21 cellular contexts compared by ENCODE assay signal in the genomic region with DNA sequence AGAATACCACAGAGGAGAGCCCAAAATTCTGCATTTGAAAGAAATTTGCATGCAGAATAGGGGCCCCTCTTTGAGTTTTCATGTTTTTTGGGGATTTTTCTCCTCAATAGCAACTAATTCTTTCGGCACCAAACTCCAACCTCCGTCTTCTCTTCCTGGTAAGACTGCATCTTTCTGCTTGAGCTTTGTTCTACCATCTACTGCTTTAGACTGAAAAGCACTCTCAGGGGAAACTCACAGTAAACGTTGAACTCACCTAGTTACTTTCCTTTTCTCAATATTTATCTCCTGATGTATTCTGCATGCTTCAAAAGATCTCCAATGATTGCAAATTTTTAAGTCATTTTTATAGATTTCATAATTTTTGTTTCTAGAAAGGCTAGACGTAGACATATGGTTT. TPM values are rescaled to one million over a fixed set of nuclear protein-coding genes. Genes with fewer than 3 reads are reported as not detected.
A peak's percentile ranks its signal among the peaks of the same experiment; 100 is the strongest.
DNase-seq lines count a peak whose midpoint lies in the region; ATAC-seq, FAIRE-seq and TF ChIP-seq lines count a peak whose summit lies in the region.
"Had no signal": no experiment of that assay in that cellular context is flagged by ENCODE, and none has a peak within 500 bp of the region (broad histone marks: within the 10 kb centered on the region; RNA-seq: fewer than 3 reads in every experiment).

No MANE protein-coding gene starts in this region.

- H3K9ac ChIP-seq in HCT116 (ENCODE audit: low read length) (no peak overlapping the region), OCI-LY3 (ENCODE audit: low read length) (no peak overlapping the region)

- no peaks in the 10 kb centered on the region for H3K9me3 Mint-ChIP-seq in activated naive CD4-positive, alpha-beta T cell treated with anti-CD3 and anti-CD28 coated beads for 36 hours
- H3K9me3 Mint-ChIP-seq: CD8-positive, alpha-beta memory T cell had no signal

- peaks cover 2% of the 10 kb centered on the region for H3K4me1 Mint-ChIP-seq in activated naive CD4-positive, alpha-beta T cell treated with anti-CD3 and anti-CD28 coated beads for 36 hours (ENCODE audit: low read depth)

- H3K4me1 ChIP-seq in HCT116 (ENCODE audit: control insufficient read depth in 1 of 2, insufficient read depth in 2 of 2, low read length in 2 of 2): no peaks in the 10 kb centered on the region
- peaks cover 19% of the 10 kb centered on the region for H3K4me1 ChIP-seq in OCI-LY3 (ENCODE audit: low read length)
- H3K4me1 ChIP-seq: BE2C had no signal

- RAD21 ChIA-PET in HCT116 (lab: Charles Lee; ENCODE audit: low non-redundant PET in 1 of 2, low total read pairs in 2 of 2, uncharacterized antibody in 2 of 2, unreplicated experiment in 2 of 2): interaction anchor here (0.7 to 1.6 kb wide), 4 partner anchors 12 to 165 kb away, joined by 3 to 4 read pairs (median 3); no protein-coding TSS in a partner anchor

- no peak overlapping the region for H3K4me3 Mint-ChIP-seq in activated naive CD4-positive, alpha-beta T cell treated with anti-CD3 and anti-CD28 coated beads for 36 hours
- H3K4me3 Mint-ChIP-seq: CD4-positive, CD25-positive, alpha-beta regulatory T cell; CD8-positive, alpha-beta memory T cell had no signal

- H2AFZ ChIP-seq in HCT116 (ENCODE audit: low read depth, low read length, poor library complexity, severe bottlenecking) (peak overlapping the region; percentile 80), OCI-LY3 (ENCODE audit: low read depth, low read length) (no peak overlapping the region; the same call in 1 of the 2 replicates)

- H3K27ac ChIP-seq in HCT116 (ENCODE audit: low read depth, low read length) (no peak overlapping the region), OCI-LY3 (ENCODE audit: low read length) (no peak overlapping the region)

- H3K9me2 ChIP-seq in HCT116 (ENCODE audit: insufficient read depth): no peaks in the 10 kb centered on the region

- peak overlapping the region; percentile 36; the same call in 1 of the 2 replicates for H3K4me2 ChIP-seq in HCT116 (ENCODE audit: low read length)
- peak overlapping the region; percentile 34 for H3K4me2 ChIP-seq in OCI-LY3 (ENCODE audit: low read length)

- H4K20me1 ChIP-seq in HCT116 (ENCODE audit: insufficient read depth) (no peaks in the 10 kb centered on the region), OCI-LY3 (ENCODE audit: insufficient read depth, low read length) (no peaks in the 10 kb centered on the region)

- H3K36me3 ChIP-seq in HCT116 (ENCODE audit: control insufficient read depth in 1 of 2, insufficient read depth in 2 of 2, low read length in 2 of 2): no peaks in the 10 kb centered on the region
- H3K36me3 ChIP-seq in OCI-LY3 (replicated peaks; ENCODE audit: low read depth, low read length): no peaks in the 10 kb centered on the region
- H3K36me3 ChIP-seq: BE2C had no signal

- intact Hi-C loops in HCT116 (cut with micrococcal nuclease): loop anchor here (5.0 kb wide), 1 partner anchor 586 kb away; no protein-coding TSS in a partner anchor
- intact Hi-C loops in activated naive CD4-positive, alpha-beta T cell treated with anti-CD3 and anti-CD28 coated beads for 36 hours (cut with micrococcal nuclease): loop anchor here (5.0 kb wide), 3 partner anchors 84 to 456 kb away; no protein-coding TSS in a partner anchor
- intact Hi-C loops in head of caudate nucleus (cut with DNase I): loop anchor here (5.0 kb wide), 1 partner anchor 281 kb away; no protein-coding TSS in a partner anchor

- H3K27ac Mint-ChIP-seq in activated naive CD4-positive, alpha-beta T cell treated with anti-CD3 and anti-CD28 coated beads for 36 hours: no peak overlapping the region
- H3K27ac Mint-ChIP-seq: CD4-positive, CD25-positive, alpha-beta regulatory T cell; CD8-positive, alpha-beta memory T cell had no signal

- no peak for TF ChIP-seq RAD21 in HCT116 (IDR thresholded peaks at IDR 0.05; ENCODE audit: low read depth)

- ATAC-seq in HCT116: no peak
- ATAC-seq: HepG2 had no signal

- CTCF ChIA-PET in HCT116 (lab: Charles Lee): interaction anchor here (1.2 to 2.4 kb wide), 4 partner anchors 11 to 289 kb away, joined by 3 to 10 read pairs (median 4); no protein-coding TSS in a partner anchor
- CTCF ChIA-PET in activated naive CD4-positive, alpha-beta T cell treated with anti-CD3 and anti-CD28 coated beads for 36 hours (lab: Charles Lee): interaction anchor here (1.0 to 5.2 kb wide), 5 partner anchors 11 to 290 kb away, joined by 3 to 48 read pairs (median 4); no protein-coding TSS in a partner anchor

- BruUV-seq in HCT116 (replicated peaks; lab: Mats Ljungman, UMichigan): no TSS peak

- peaks cover 24% of the 10 kb centered on the region for H3K27me3 Mint-ChIP-seq in activated naive CD4-positive, alpha-beta T cell treated with anti-CD3 and anti-CD28 coated beads for 36 hours (ENCODE audit: low read depth)

- TF ChIP-seq CTCF in HCT116 (IDR thresholded peaks at IDR 0.05 in 2 of 3, conservative IDR thresholded peaks at IDR 0.05 in 1 of 3; ENCODE audit: borderline replicate concordance in 1 of 3, insufficient read depth in 1 of 3, low read depth in 2 of 3, low read length in 2 of 3) (no peak), OCI-LY3 (IDR thresholded peaks at IDR 0.05; ENCODE audit: low read depth, low read length) (no peak), foreskin fibroblast (IDR thresholded peaks at IDR 0.05; ENCODE audit: low read depth, low read length) (no peak)

- POLR2A ChIA-PET in HCT116 (lab: Charles Lee): no interaction called here

- TF ChIP-seq POLR2A in HCT116 (IDR thresholded peaks at IDR 0.05; ENCODE audit: borderline replicate concordance, extremely low read depth, insufficient read depth, insufficient read length): no peak

- H3K36me3 Mint-ChIP-seq in activated naive CD4-positive, alpha-beta T cell treated with anti-CD3 and anti-CD28 coated beads for 36 hours (ENCODE audit: low read depth): no peaks in the 10 kb centered on the region
- H3K36me3 Mint-ChIP-seq: CD4-positive, CD25-positive, alpha-beta regulatory T cell; CD8-positive, alpha-beta memory T cell had no signal

- H3K9me3 ChIP-seq in HCT116 (ENCODE audit: control insufficient read depth in 1 of 2, insufficient read depth in 1 of 2, low read depth in 1 of 2, low read length in 2 of 2): no peaks in the 10 kb centered on the region
- no peaks in the 10 kb centered on the region for H3K9me3 ChIP-seq in OCI-LY3 (ENCODE audit: insufficient read depth, low read length)
- H3K9me3 ChIP-seq: BE2C had no signal

- no peak overlapping the region for H3K4me3 ChIP-seq in HCT116 (replicated peaks in 1 of 2; ENCODE audit: low read depth in 1 of 2, low read length in 2 of 2)
- no peak overlapping the region for H3K4me3 ChIP-seq in OCI-LY3 (ENCODE audit: low read length)
- H3K4me3 ChIP-seq in foreskin fibroblast (ENCODE audit: low read depth in 1 of 2, low read length in 2 of 2): no peak overlapping the region

- H3K27me3 ChIP-seq in HCT116 (ENCODE audit: insufficient read depth, low read length) (no peaks in the 10 kb centered on the region), OCI-LY3 (ENCODE audit: low read depth, low read length) (peaks cover 2% of the 10 kb centered on the region; the same call in 1 of the 2 replicates)

- H3K79me2 ChIP-seq in HCT116 (ENCODE audit: insufficient read depth, low read length) (no peaks in the 10 kb centered on the region), OCI-LY3 (ENCODE audit: low read length) (no peaks in the 10 kb centered on the region)

- DNase-seq in HCT116 (ENCODE audit: low read depth, low spot score): no peak
- DNase-seq in activated naive CD4-positive, alpha-beta T cell treated with anti-CD3 and anti-CD28 coated beads for 36 hours: no peak
- no peak for DNase-seq in foreskin fibroblast
- DNase-seq in head of caudate nucleus: no peak
- DNase-seq: ACHN; BE2C; C1 segment of cervical spinal cord; CD4-positive, CD25-positive, alpha-beta regulatory T cell; CD8-positive, alpha-beta memory T cell; COR-L47; DMS 273 treated with DMSO at 0.1 percent for 48 hours; DMS53; DND-41; EL; GOT3; H7 had no signal

- peak; percentile 24 for FAIRE-seq in islet of Langerhans (lab: Jason Lieb, UNC)
- FAIRE-seq: A204.1, HepG2 had no signal

TF ChIP-seq in HCT116, 20 proteins besides CTCF, POLR2A, EP300 and RAD21 (continues in another document):
- TF ChIP-seq CEBPB (IDR thresholded peaks at IDR 0.05; ENCODE audit: low read depth) (no peak), YY1 (IDR thresholded peaks at IDR 0.05; ENCODE audit: extremely low read depth, insufficient replicate concordance, low read depth, low read length) (no peak), JUND (IDR thresholded peaks at IDR 0.05) (no peak)
- TF ChIP-seq, protein P1, sequence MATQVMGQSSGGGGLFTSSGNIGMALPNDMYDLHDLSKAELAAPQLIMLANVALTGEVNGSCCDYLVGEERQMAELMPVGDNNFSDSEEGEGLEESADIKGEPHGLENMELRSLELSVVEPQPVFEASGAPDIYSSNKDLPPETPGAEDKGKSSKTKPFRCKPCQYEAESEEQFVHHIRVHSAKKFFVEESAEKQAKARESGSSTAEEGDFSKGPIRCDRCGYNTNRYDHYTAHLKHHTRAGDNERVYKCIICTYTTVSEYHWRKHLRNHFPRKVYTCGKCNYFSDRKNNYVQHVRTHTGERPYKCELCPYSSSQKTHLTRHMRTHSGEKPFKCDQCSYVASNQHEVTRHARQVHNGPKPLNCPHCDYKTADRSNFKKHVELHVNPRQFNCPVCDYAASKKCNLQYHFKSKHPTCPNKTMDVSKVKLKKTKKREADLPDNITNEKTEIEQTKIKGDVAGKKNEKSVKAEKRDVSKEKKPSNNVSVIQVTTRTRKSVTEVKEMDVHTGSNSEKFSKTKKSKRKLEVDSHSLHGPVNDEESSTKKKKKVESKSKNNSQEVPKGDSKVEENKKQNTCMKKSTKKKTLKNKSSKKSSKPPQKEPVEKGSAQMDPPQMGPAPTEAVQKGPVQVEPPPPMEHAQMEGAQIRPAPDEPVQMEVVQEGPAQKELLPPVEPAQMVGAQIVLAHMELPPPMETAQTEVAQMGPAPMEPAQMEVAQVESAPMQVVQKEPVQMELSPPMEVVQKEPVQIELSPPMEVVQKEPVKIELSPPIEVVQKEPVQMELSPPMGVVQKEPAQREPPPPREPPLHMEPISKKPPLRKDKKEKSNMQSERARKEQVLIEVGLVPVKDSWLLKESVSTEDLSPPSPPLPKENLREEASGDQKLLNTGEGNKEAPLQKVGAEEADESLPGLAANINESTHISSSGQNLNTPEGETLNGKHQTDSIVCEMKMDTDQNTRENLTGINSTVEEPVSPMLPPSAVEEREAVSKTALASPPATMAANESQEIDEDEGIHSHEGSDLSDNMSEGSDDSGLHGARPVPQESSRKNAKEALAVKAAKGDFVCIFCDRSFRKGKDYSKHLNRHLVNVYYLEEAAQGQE (IDR thresholded peaks at IDR 0.05; ENCODE audit: low read depth): no peak

RNA-seq across cellular contexts. Expression of gene HLA-DQB1, which starts 36.9 kb away (rescaled TPM):
- total RNA-seq in HCT116 (2021; ENCODE audit: unreplicated experiment): 2.1 TPM
- polyA plus RNA-seq in HCT116 (2012): 3.4 and 4.7 TPM in 2 replicates
- total RNA-seq in activated naive CD4-positive, alpha-beta T cell treated with anti-CD3 and anti-CD28 coated beads for 36 hours: 1 to 10 TPM; 6.2 to 7.4 TPM
- total RNA-seq: G401, HepG2 had no signal
- polyA plus RNA-seq: HepG2 had no signal

RNA-seq across cellular contexts. Expression of gene HLA-DQA2, which starts 37.8 kb away (rescaled TPM):
- not detected for total RNA-seq in HCT116 (2021; ENCODE audit: unreplicated experiment)
- polyA plus RNA-seq in HCT116 (2012): not detected in 2 replicates
- not detected for total RNA-seq in activated naive CD4-positive, alpha-beta T cell treated with anti-CD3 and anti-CD28 coated beads for 36 hours
- total RNA-seq: G401, H7, HepG2 had no signal
- polyA plus RNA-seq: HepG2 had no signal

RNA-seq across cellular contexts. Expression of gene HLA-DQB2, which starts 60.0 kb away (rescaled TPM):
- total RNA-seq in HCT116 (2021; ENCODE audit: unreplicated experiment): 1.8 TPM
- 0.31 and 0.51 TPM in 2 replicates for polyA plus RNA-seq in HCT116 (2012)
- total RNA-seq in activated naive CD4-positive, alpha-beta T cell treated with anti-CD3 and anti-CD28 coated beads for 36 hours: not detected
- total RNA-seq: G401, H7, HepG2 had no signal
- polyA plus RNA-seq: HepG2 had no signal
